ENCODE assay signal across 16 cellular contexts in the genomic region with DNA sequence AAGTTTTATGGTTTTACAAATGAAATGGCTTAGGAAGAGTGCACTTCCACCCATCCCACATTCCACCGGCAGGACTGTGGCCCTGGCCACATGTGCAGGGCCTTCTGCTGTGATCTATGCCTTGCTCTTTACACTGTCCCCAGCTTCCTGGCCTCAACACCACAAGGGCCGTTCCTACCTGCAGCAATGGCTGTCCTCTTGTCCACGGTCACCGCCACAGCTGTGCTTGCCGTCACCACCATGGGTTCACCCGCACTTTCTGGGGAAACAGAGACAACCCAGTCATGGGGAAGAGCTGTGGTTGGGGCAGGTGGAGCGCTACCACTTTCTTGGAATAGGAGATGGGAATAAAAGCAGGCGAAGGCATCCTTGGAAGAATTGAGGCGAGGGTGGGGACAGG. TPM values are rescaled to one million over a fixed set of nuclear protein-coding genes. Genes with fewer than 3 reads are reported as not detected.
A peak's percentile ranks its signal among the peaks of the same experiment; 100 is the strongest.
DNase-seq lines count a peak whose midpoint lies in the region; ATAC-seq, FAIRE-seq and TF ChIP-seq lines count a peak whose summit lies in the region.
"Had no signal": no experiment of that assay in that cellular context is flagged by ENCODE, and none has a peak within 500 bp of the region (broad histone marks: within the 10 kb centered on the region; RNA-seq: fewer than 3 reads in every experiment).

No MANE protein-coding gene starts in this region.

- H3K4me3 ChIP-seq in HL-60 (replicated peaks; ENCODE audit: insufficient read depth, low read length): no peak overlapping the region
- H3K4me3 ChIP-seq in H1 (ENCODE audit: extremely low read depth in 1 of 4, insufficient read depth in 2 of 4, low read depth in 3 of 4, low read length in 4 of 4): no peak overlapping the region
- H3K4me3 ChIP-seq in neural cell (ENCODE audit: low read length): no peak overlapping the region
- no peak overlapping the region for H3K4me3 ChIP-seq in upper lobe of right lung
- H3K4me3 ChIP-seq: K562 had no signal

- no peaks in the 10 kb centered on the region for H3F3A ChIP-seq in neural cell (ENCODE audit: insufficient read depth, low read length, poor library complexity, severe bottlenecking)

- H3K27me3 ChIP-seq in HL-60 (ENCODE audit: insufficient read depth, poor library complexity, severe bottlenecking) (no peaks in the 10 kb centered on the region), H1 (replicated peaks in 1 of 4; ENCODE audit: control insufficient read depth in 3 of 4, extremely low read depth in 1 of 4, insufficient read depth in 3 of 4, low read length in 3 of 4) (no peaks in the 10 kb centered on the region), neural cell (ENCODE audit: insufficient read depth, low read depth, low read length) (no peaks in the 10 kb centered on the region), upper lobe of right lung (peaks cover 16% of the 10 kb centered on the region)

- no peak overlapping the region for H3K14ac ChIP-seq in H1 (ENCODE audit: insufficient read length)

- no peaks in the 10 kb centered on the region for H3K9me2 ChIP-seq in neural cell (ENCODE audit: insufficient read depth, low read length)

- no peak overlapping the region for H3K56ac ChIP-seq in H1 (replicated peaks; ENCODE audit: insufficient read length, low read depth, low read length)

- no peak overlapping the region for H3K18ac ChIP-seq in H1 (ENCODE audit: extremely low read depth, low read length)

- no peak for TF ChIP-seq RAD21 in H1 (IDR thresholded peaks at IDR 0.05 in 1 of 2, conservative IDR thresholded peaks at IDR 0.05 in 1 of 2; ENCODE audit: low read depth in 2 of 2, low read length in 2 of 2)
- no peak for TF ChIP-seq RAD21 in neural cell (conservative IDR thresholded peaks at IDR 0.05)

- H2BK12ac ChIP-seq in H1 (ENCODE audit: low read depth, low read length): 0 out of 2 replicates have a peak overlapping the region, but pooled peaks have one; percentile 50

- no peaks in the 10 kb centered on the region for H3K9me3 ChIP-seq in H1 (ENCODE audit: insufficient read depth in 2 of 2, low read depth in 1 of 2, low read length in 1 of 2)
- H3K9me3 ChIP-seq in neural cell (ENCODE audit: low read length): no peaks in the 10 kb centered on the region
- H3K9me3 ChIP-seq in upper lobe of right lung: no peaks in the 10 kb centered on the region

- TF ChIP-seq EP300 in H1 (IDR thresholded peaks at IDR 0.05; ENCODE audit: borderline replicate concordance in 1 of 2, low read depth in 2 of 2, low read length in 2 of 2): no peak
- no peak for TF ChIP-seq EP300 in neural cell (conservative IDR thresholded peaks at IDR 0.05; ENCODE audit: poor library complexity, severe bottlenecking)

- no peaks in the 10 kb centered on the region for H3K79me2 ChIP-seq in H1 (ENCODE audit: control insufficient read depth in 1 of 2, insufficient read depth in 2 of 2, low read length in 2 of 2)
- no peaks in the 10 kb centered on the region for H3K79me2 ChIP-seq in neural cell (replicated peaks; ENCODE audit: insufficient read depth, low read length)

- peak overlapping the region; percentile 74 for H3K4ac ChIP-seq in H1 (replicated peaks; ENCODE audit: insufficient read length, low read depth, low read length)

- POLR2A ChIA-PET in H1 (lab: Charles Lee; ENCODE audit: partially characterized antibody): interaction anchor here (0.6 kb wide), 1 partner anchor 10 kb away, joined by 3 read pairs; no protein-coding TSS in a partner anchor

- H3K4me2 ChIP-seq in H1 (ENCODE audit: insufficient read depth in 1 of 2, low read depth in 2 of 2, low read length in 2 of 2) (no peak overlapping the region), neural cell (ENCODE audit: low read length) (no peak overlapping the region)

- TF ChIP-seq POLR2A in H1 (IDR thresholded peaks at IDR 0.05; ENCODE audit: control extremely low read depth in 1 of 2, low read depth in 2 of 2, low read length in 2 of 2): no peak

- H3K27ac ChIP-seq in HL-60 (replicated peaks) (peak overlapping the region; percentile 50), H1 (ENCODE audit: low read depth, low read length) (no peak overlapping the region), neural cell (ENCODE audit: low read length) (peak overlapping the region; percentile 37), upper lobe of right lung (no peak overlapping the region)

- TF ChIP-seq CTCF in HL-60 (IDR thresholded peaks at IDR 0.05; ENCODE audit: insufficient read depth, low read length) (no peak), H1 (IDR thresholded peaks at IDR 0.05; ENCODE audit: control extremely low read depth in 1 of 3, insufficient read depth in 1 of 3, low read depth in 1 of 3, low read length in 3 of 3) (no peak), neural cell (IDR thresholded peaks at IDR 0.05; ENCODE audit: poor library complexity, severe bottlenecking) (no peak), upper lobe of right lung (IDR thresholded peaks at IDR 0.05) (no peak)

- H3K4me1 ChIP-seq in H1 (replicated peaks in 1 of 4; ENCODE audit: control insufficient read depth in 3 of 4, insufficient read depth in 4 of 4, low read length in 3 of 4) (peaks cover 0 to 18% (median 9%) of the 10 kb centered on the region in 4 experiments; a peak in 5 of 7 replicates), upper lobe of right lung (no peaks in the 10 kb centered on the region)

- H4K20me1 ChIP-seq in H1 (replicated peaks in 1 of 2; ENCODE audit: control insufficient read depth in 1 of 2, insufficient read depth in 2 of 2, low read length in 2 of 2) (no peaks in the 10 kb centered on the region), neural cell (ENCODE audit: insufficient read depth) (no peaks in the 10 kb centered on the region)

- no peak overlapping the region for H3K9ac ChIP-seq in H1 (replicated peaks in 1 of 4; ENCODE audit: extremely low read depth in 1 of 4, low read depth in 3 of 4, low read length in 3 of 4)
- no peak overlapping the region for H3K9ac ChIP-seq in neural cell (ENCODE audit: low read length)

- H4K8ac ChIP-seq in H1 (ENCODE audit: extremely low read depth, insufficient read depth, low read length): no peak overlapping the region

- no peaks in the 10 kb centered on the region for H3K23me2 ChIP-seq in H1 (ENCODE audit: low read depth, low read length)

- H4K5ac ChIP-seq in H1 (ENCODE audit: insufficient read length, low read depth, low read length): no peak overlapping the region

- H2BK15ac ChIP-seq in H1 (ENCODE audit: low read length): no peak overlapping the region

- H3K79me1 ChIP-seq in H1 (ENCODE audit: low read depth, low read length): no peaks in the 10 kb centered on the region

- 92% methylated on average over 9 of the region's 9 CpGs; no CpG with 5 or more reads in 1 of the 2 experiments for WGBS in H1 (ENCODE audit: extremely low coverage in 1 of 2, insufficient coverage in 1 of 2, insufficient read length in 1 of 2, insufficient replicate concordance in 2 of 2, low coverage in 1 of 2, low lambda C conversion rate in 2 of 2, missing lambda C conversion rate in 1 of 2), 2 experiments

- H3K36me3 ChIP-seq in H1 (ENCODE audit: control insufficient read depth in 2 of 4, insufficient read depth in 4 of 4, low read length in 3 of 4) (no peaks in the 10 kb centered on the region), neural cell (ENCODE audit: insufficient read depth, low read length) (no peaks in the 10 kb centered on the region), upper lobe of right lung (no peaks in the 10 kb centered on the region)

- no peak overlapping the region for H2BK120ac ChIP-seq in H1 (replicated peaks; ENCODE audit: low read depth, low read length)

- CTCF ChIA-PET in H1 (lab: Charles Lee; ENCODE audit: partially characterized antibody): interaction anchor here (2.0 to 3.0 kb wide), 3 partner anchors 40 to 99 kb away, joined by 8 to 16 read pairs (median 9); no protein-coding TSS in a partner anchor

- 0 out of 2 replicates have a peak overlapping the region, but pooled peaks have one; percentile 39 for H2BK5ac ChIP-seq in H1 (ENCODE audit: low read depth, low read length)

- no peak overlapping the region for H3K23ac ChIP-seq in H1 (ENCODE audit: insufficient read length)

- FAIRE-seq in H1 (lab: Jason Lieb, UNC): no peak
- FAIRE-seq: K562 had no signal

- no peak overlapping the region for H2BK20ac ChIP-seq in H1 (ENCODE audit: low read length)

- intact Hi-C loops in upper lobe of right lung (cut with DNase I): no loop called here

- H2AFZ ChIP-seq in H1 (ENCODE audit: low read length) (no peak overlapping the region), neural cell (ENCODE audit: low read depth, low read length) (no peak overlapping the region)

- no peak overlapping the region for H4K91ac ChIP-seq in H1 (replicated peaks; ENCODE audit: insufficient read length, low read length)

- DNase-seq in HL-60 (ENCODE audit: low read depth in 1 of 2, low spot score in 1 of 2) (no peak), H1 (ENCODE audit: low read depth in 1 of 2, low spot score in 2 of 2) (no peak), upper lobe of right lung (peak; percentile 49), NOMO-1 treated with dmso at 0.1 percent for 144 hours (lab: John Stamatoyannopoulos, UW; ENCODE audit: unreplicated experiment) (no peak)
- DNase-seq: CD4-positive, alpha-beta memory T cell; NCI-H1048; NCI-H2107; NCI-H345 had no signal

- no peak for ATAC-seq in upper lobe of right lung
- no peak for ATAC-seq in HG03521 (IDR thresholded peaks at IDR 0.05; ENCODE audit: unreplicated experiment)
- no peak for ATAC-seq in HG03565 (IDR thresholded peaks at IDR 0.05; ENCODE audit: unreplicated experiment)
- ATAC-seq: K562 had no signal

- no peak overlapping the region for H2AK5ac ChIP-seq in H1 (ENCODE audit: low read depth, low read length)

TF ChIP-seq in H1, 55 proteins besides CTCF, POLR2A, EP300 and RAD21:
- TF ChIP-seq SRF (IDR thresholded peaks at IDR 0.05; ENCODE audit: low read depth, low read length) (no peak), EZH2 (IDR thresholded peaks at IDR 0.05; ENCODE audit: low read depth, low read length, severe bottlenecking) (no peak)
TF ChIP-seq in H1: peak in this region for 0.

TF ChIP-seq in neural cell, 6 proteins besides CTCF, POLR2A, EP300 and RAD21 (continues in another document):
- no peak for TF ChIP-seq TAF1 (IDR thresholded peaks at IDR 0.05; ENCODE audit: low read depth)

RNA-seq across cellular contexts. Expression of gene LRTM2, which starts 20.2 kb away (rescaled TPM):
- not detected in 2 replicates for total RNA-seq in H1 (2021; fragmentation: NEBNext Ultra II Directional; extraction: Animal tissue kit (Norgen Biotek cat#: 25700))
- polyA plus RNA-seq in H1 (2011; rRNA removed) (0.05 and 0.06 TPM in 2 replicates), neural cell (2.4 and 4.1 TPM in 2 replicates)
- polyA plus RNA-seq in H1 (2011; cell fraction: cytosol; rRNA removed): 0.26 TPM
- polyA plus RNA-seq in H1 (2011; cell fraction: nucleus; rRNA removed): 0.46 TPM
- polyA plus RNA-seq in H1 (2012, experiment 1 of 2): 0.08 to 0.09 TPM in 2 of 4 replicates, not detected in the others
- polyA plus RNA-seq in H1 (2012, experiment 2 of 2): not detected
- not detected for polyA plus RNA-seq in H1 (2013, experiment 1 of 2)
- 0.04 TPM for polyA plus RNA-seq in H1 (2013, experiment 2 of 2)
- not detected in 2 replicates for polyA minus RNA-seq in H1 (2011; rRNA and poly(A)+ RNA removed)
- polyA minus RNA-seq in H1 (2011; cell fraction: cytosol; rRNA and poly(A)+ RNA removed): not detected
- polyA minus RNA-seq in H1 (2011; cell fraction: nucleus; rRNA and poly(A)+ RNA removed): 0.10 TPM
- polyA minus RNA-seq in neural cell: 0.93 TPM in 1 of 2 replicates, not detected in the other
- total RNA-seq in upper lobe of right lung: not detected
- total RNA-seq: CD4-positive, alpha-beta memory T cell; H9; HT-29; K562; PC-3; SK-MEL-5 had no signal
- polyA plus RNA-seq: CD4-positive, alpha-beta memory T cell had no signal

Comparison
In these comparisons a context has a peak if more than half of its experiments do, and no peak if none do; other contexts are left out.
1. H3K27ac ChIP-seq: peak in HL-60 (single experiment) and neural cell (single experiment); none in H1 (single experiment) and upper lobe of right lung (single experiment).